ENCODE assay signal across 24 cellular contexts in the genomic region with DNA sequence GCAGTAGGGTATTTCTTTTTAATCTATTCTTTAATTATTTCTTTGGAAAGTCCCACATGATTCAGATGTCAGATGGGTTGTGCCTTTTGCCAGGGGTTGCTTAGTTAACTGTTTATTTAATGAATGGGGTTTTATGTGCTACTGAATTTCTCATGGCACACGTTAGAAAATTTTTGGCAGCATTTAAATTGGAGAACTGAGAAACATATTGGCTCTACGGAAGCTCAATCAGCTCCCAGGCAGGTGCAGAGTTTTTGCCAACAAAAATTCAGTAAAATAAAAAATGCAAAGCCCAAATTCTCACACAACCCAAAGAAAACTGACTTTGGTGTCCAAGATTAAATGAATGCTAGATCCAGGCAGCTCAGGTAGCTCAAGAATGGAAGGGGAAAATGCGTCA.
DNase-seq lines count a peak whose midpoint lies in the region; ATAC-seq and TF ChIP-seq lines count a peak whose summit lies in the region.
"Had no signal": no experiment of that assay in that cellular context is flagged by ENCODE, and none has a peak within 500 bp of the region (broad histone marks: within the 10 kb centered on the region; RNA-seq: fewer than 3 reads in every experiment).

No MANE protein-coding gene starts in this region.

- ATAC-seq in GM18511 (IDR thresholded peaks at IDR 0.05; ENCODE audit: unreplicated experiment): no peak
- ATAC-seq: CD8-positive, alpha-beta T cell; GM23338 had no signal

- H3K9me3 ChIP-seq in osteoblast (ENCODE audit: low read depth, low read length): no peaks in the 10 kb centered on the region
- H3K9me3 ChIP-seq: HAP-1 had no signal

- no peak for TF ChIP-seq CTCF in osteoblast (IDR thresholded peaks at IDR 0.05; ENCODE audit: extremely low read depth, low read depth, low read length)

- H3K4me2 ChIP-seq in osteoblast (ENCODE audit: insufficient read depth, low read length): no peak overlapping the region
- H3K4me2 ChIP-seq: GM23338 had no signal

- H3K36me3 ChIP-seq in osteoblast (ENCODE audit: insufficient read depth, low read length): no peaks in the 10 kb centered on the region
- H3K36me3 ChIP-seq: HAP-1 had no signal

- no peak overlapping the region for H3K4me3 ChIP-seq in osteoblast (ENCODE audit: insufficient read depth, low read length)
- H3K4me3 ChIP-seq: GM23338, HAP-1 had no signal

- H4K20me1 ChIP-seq in osteoblast (ENCODE audit: insufficient read depth, low read length): no peaks in the 10 kb centered on the region

- H3K79me2 ChIP-seq in osteoblast (ENCODE audit: insufficient read depth, low read length): no peaks in the 10 kb centered on the region

- no peaks in the 10 kb centered on the region for H3K4me1 ChIP-seq in osteoblast (ENCODE audit: insufficient read depth, low read length)
- H3K4me1 ChIP-seq: HAP-1 had no signal

- H2AFZ ChIP-seq in osteoblast (ENCODE audit: low read length): no peak overlapping the region
- H2AFZ ChIP-seq: GM23338 had no signal

- H3K27me3 ChIP-seq in osteoblast (ENCODE audit: insufficient read depth, low read length): no peaks in the 10 kb centered on the region

- no peak overlapping the region for H3K27ac ChIP-seq in osteoblast (ENCODE audit: low read depth, low read length)
- H3K27ac ChIP-seq: C4-2B, RWPE1 had no signal

- DNase-seq in NCI-H1694 (lab: John Stamatoyannopoulos, UW): peak; percentile 46
- peak; percentile 87 for DNase-seq in NCI-H446 treated with DMSO at 0.1 percent for 48 hours (lab: John Stamatoyannopoulos, UW)
- DNase-seq in cerebellar nuclear complex (lab: John Stamatoyannopoulos, UW): peak; percentile 5 to 65
- DNase-seq in pons (ENCODE audit: low spot score): peak; percentile 16
- DNase-seq in osteoblast (ENCODE audit: insufficient read length, low spot score, missing footprints): no peak
- DNase-seq in SKM-1 treated with dmso at 0.1 percent for 144 hours (lab: John Stamatoyannopoulos, UW; ENCODE audit: unreplicated experiment): no peak
- DNase-seq: CD8-positive, alpha-beta T cell; DMS153; HFFc6; KBM-7; MV-4-11; NCI-H1417; NCI-H187; NCI-H2081 treated with DMSO at 0.1 percent for 48 hours; NCI-H2171; NCI-H226; NCI-H524; SHP77; T-helper 1 cell had no signal

Comparison
In these comparisons a context has a peak if more than half of its experiments do, and no peak if none do; other contexts are left out.
1. DNase-seq: peak in NCI-H1694 (single experiment), NCI-H446 treated with DMSO at 0.1 percent for 48 hours (single experiment), cerebellar nuclear complex (2 of 2) and pons (single experiment); none in osteoblast (single experiment) and SKM-1 treated with dmso at 0.1 percent for 144 hours (single experiment).